In the genomic region with DNA sequence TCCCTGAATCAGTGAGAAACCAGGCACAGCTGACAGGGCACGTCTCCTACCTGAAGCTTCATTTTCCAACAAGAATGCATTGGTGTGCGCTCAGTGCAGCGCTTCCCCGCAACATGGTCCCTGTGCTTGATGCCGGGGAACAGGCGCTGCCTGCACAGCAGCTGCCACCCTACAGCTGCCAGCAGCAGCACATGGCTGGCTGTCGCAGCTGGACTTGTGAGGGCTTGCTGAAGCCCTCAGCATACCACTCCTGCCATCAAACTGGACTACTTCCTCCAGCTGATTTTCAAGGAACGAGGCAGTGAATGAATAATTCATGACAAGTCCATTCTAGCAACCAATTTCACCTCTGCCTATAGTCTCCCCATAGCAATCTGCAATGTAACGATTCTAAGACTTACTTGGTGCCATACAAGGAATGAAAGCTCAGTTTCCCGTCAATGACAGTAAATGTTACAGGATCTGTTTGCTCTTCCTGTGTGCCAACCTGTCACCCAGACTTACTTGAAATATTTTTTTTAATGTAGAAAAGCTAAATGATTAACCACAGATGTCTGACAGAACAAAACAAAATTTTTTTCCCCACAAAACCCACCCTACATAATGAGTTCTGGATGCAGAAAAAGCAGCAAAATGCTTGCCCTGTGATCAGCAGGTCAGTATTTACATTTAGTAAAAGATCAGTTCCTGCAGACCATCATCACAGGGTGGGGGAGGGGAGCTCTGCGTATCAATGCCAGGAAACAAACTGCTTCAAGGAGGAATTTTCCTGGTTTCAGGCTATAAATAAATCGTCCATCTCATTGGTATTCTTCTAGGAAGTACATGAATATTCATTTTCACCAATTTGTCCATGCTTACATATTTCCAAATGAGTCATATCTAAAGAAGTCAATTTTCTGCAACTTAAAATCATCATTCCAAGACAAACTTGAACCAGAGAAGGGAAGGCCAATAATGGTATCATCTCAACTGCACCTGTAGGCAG, we compare ENCODE assay signal across 15 cellular contexts.
DNase-seq lines count a peak whose midpoint lies in the region; ATAC-seq and TF ChIP-seq lines count a peak whose summit lies in the region.
"Had no signal": no experiment of that assay in that cellular context is flagged by ENCODE, and none has a peak within 500 bp of the region (broad histone marks: within the 10 kb centered on the region; RNA-seq: fewer than 3 reads in every experiment).

No MANE protein-coding gene starts in this region.

- ATAC-seq in GM18502 (IDR thresholded peaks at IDR 0.05; ENCODE audit: poor library complexity, unreplicated experiment): no peak
- ATAC-seq in stimulated activated naive CD8-positive, alpha-beta T cell treated with anti-CD3 and anti-CD28 coated beads, Interleukin-15, amount 100 ng/mL, for 72 hours: no peak

- H3K27me3 Mint-ChIP-seq in Caco-2 (ENCODE audit: insufficient read depth, unreplicated experiment): peaks cover 7% of the 10 kb centered on the region
- H3K27me3 Mint-ChIP-seq in stimulated activated naive CD8-positive, alpha-beta T cell treated with anti-CD3 and anti-CD28 coated beads, Interleukin-15, amount 100 ng/mL, for 72 hours: no peaks in the 10 kb centered on the region
- H3K27me3 Mint-ChIP-seq: activated naive CD8-positive, alpha-beta T cell treated with anti-CD3 and anti-CD28 coated beads, Interleukin-2, amount 10 ng/mL, durations not matched to agents 7 days and 5 days had no signal

- BruUV-seq in A673 (replicated peaks; lab: Mats Ljungman, UMichigan): no TSS peak
- BruUV-seq in Caco-2 (replicated peaks; lab: Mats Ljungman, UMichigan): no TSS peak

- no peaks in the 10 kb centered on the region for H3K4me1 Mint-ChIP-seq in Caco-2 (ENCODE audit: low read depth, unreplicated experiment)
- peaks cover 23% of the 10 kb centered on the region for H3K4me1 Mint-ChIP-seq in stimulated activated naive CD8-positive, alpha-beta T cell treated with anti-CD3 and anti-CD28 coated beads, Interleukin-15, amount 100 ng/mL, for 72 hours

- H3K36me3 ChIP-seq in A673 (ENCODE audit: insufficient read depth, low read length, poor library complexity, severe bottlenecking) (no peaks in the 10 kb centered on the region), H7 (replicated peaks; ENCODE audit: control insufficient read depth, insufficient read depth, low read length) (no peaks in the 10 kb centered on the region), Caco-2 (ENCODE audit: control insufficient read depth, insufficient read depth, low read length) (no peaks in the 10 kb centered on the region)
- H3K36me3 ChIP-seq: BLaER1 had no signal

- H3K27me3 ChIP-seq in A673 (replicated peaks; ENCODE audit: insufficient read depth, low read depth, low read length, poor library complexity) (peaks cover 9% of the 10 kb centered on the region), H7 (ENCODE audit: control insufficient read depth, insufficient read depth, low read length) (no peaks in the 10 kb centered on the region), Caco-2 (replicated peaks; ENCODE audit: control insufficient read depth, insufficient read depth, low read length) (no peaks in the 10 kb centered on the region)
- H3K27me3 ChIP-seq: BLaER1 had no signal

- DNase-seq in A673 (ENCODE audit: low spot score) (peak; percentile 15), H7 (peak; percentile 27), amygdala (lab: John Stamatoyannopoulos, UW) (peak in 48 of 56 donors; percentile 4 to 83 (median 32)), kidney tubule cell (ENCODE audit: low spot score) (peak; percentile 37), Caco-2 (no peak)
- DNase-seq in activated naive CD4-positive, alpha-beta T cell (lab: John Stamatoyannopoulos, UW): no peak
- DNase-seq in stimulated activated naive CD8-positive, alpha-beta T cell treated with anti-CD3 and anti-CD28 coated beads, Interleukin-15, amount 100 ng/mL, for 72 hours: no peak
- DNase-seq: activated CD4-positive, alpha-beta T cell treated with anti-CD3 and anti-CD28 coated beads, Interleukin-2, amount 50 U/mL, for 1 hour; activated naive CD8-positive, alpha-beta T cell treated with anti-CD3 and anti-CD28 coated beads, Interleukin-2, amount 10 ng/mL, durations not matched to agents 7 days and 5 days; erythroblast; KBM-7; stimulated activated naive CD4-positive, alpha-beta T cell treated with Interleukin-2 at 50 U/mL for 16 hours had no signal

- TF ChIP-seq CTCF in A673 (conservative IDR thresholded peaks at IDR 0.05; ENCODE audit: low read depth, low read length) (no peak), Caco-2 (IDR thresholded peaks at IDR 0.05; ENCODE audit: insufficient read depth in 1 of 2, low read depth in 1 of 2, low read length in 1 of 2, severe bottlenecking in 1 of 2, unreplicated experiment in 1 of 2) (no peak)

- H3K4me1 ChIP-seq in A673 (ENCODE audit: insufficient read depth, low read length, poor library complexity, severe bottlenecking): peaks cover 7% of the 10 kb centered on the region
- no peaks in the 10 kb centered on the region for H3K4me1 ChIP-seq in Caco-2
- H3K4me1 ChIP-seq: BLaER1 had no signal

- intact Hi-C loops in A673 (cut with micrococcal nuclease; ENCODE audit: unreplicated experiment) (no loop called here), Caco-2 (cut with micrococcal nuclease; ENCODE audit: unreplicated experiment) (no loop called here)

- H3K9me3 ChIP-seq in A673 (ENCODE audit: low read depth, low read length, poor library complexity, severe bottlenecking) (no peaks in the 10 kb centered on the region), Caco-2 (no peaks in the 10 kb centered on the region)

- H3K36me3 Mint-ChIP-seq in Caco-2 (ENCODE audit: insufficient read depth, unreplicated experiment): no peaks in the 10 kb centered on the region
- H3K36me3 Mint-ChIP-seq: activated naive CD8-positive, alpha-beta T cell treated with anti-CD3 and anti-CD28 coated beads, Interleukin-2, amount 10 ng/mL, durations not matched to agents 7 days and 5 days had no signal

- no peak overlapping the region for H3K4me3 Mint-ChIP-seq in Caco-2 (ENCODE audit: unreplicated experiment)
- no peak overlapping the region for H3K4me3 Mint-ChIP-seq in stimulated activated naive CD8-positive, alpha-beta T cell treated with anti-CD3 and anti-CD28 coated beads, Interleukin-15, amount 100 ng/mL, for 72 hours
- H3K4me3 Mint-ChIP-seq: activated naive CD8-positive, alpha-beta T cell treated with anti-CD3 and anti-CD28 coated beads, Interleukin-2, amount 10 ng/mL, durations not matched to agents 7 days and 5 days had no signal

- H3K9me3 Mint-ChIP-seq in Caco-2 (ENCODE audit: unreplicated experiment): no peaks in the 10 kb centered on the region
- H3K9me3 Mint-ChIP-seq in stimulated activated naive CD8-positive, alpha-beta T cell treated with anti-CD3 and anti-CD28 coated beads, Interleukin-15, amount 100 ng/mL, for 72 hours: no peaks in the 10 kb centered on the region
- H3K9me3 Mint-ChIP-seq: activated naive CD8-positive, alpha-beta T cell treated with anti-CD3 and anti-CD28 coated beads, Interleukin-2, amount 10 ng/mL, durations not matched to agents 7 days and 5 days had no signal

- H3K27ac ChIP-seq in A673 (ENCODE audit: low read depth, low read length, poor library complexity, severe bottlenecking): no peak overlapping the region
- H3K27ac ChIP-seq: BLaER1, skin epidermis had no signal

- POLR2A ChIA-PET in A673 (lab: Charles Lee; ENCODE audit: low non-redundant PET) (no interaction called here), Caco-2 (lab: Charles Lee) (no interaction called here)

- H3K4me3 ChIP-seq in A673 (ENCODE audit: low read depth, low read length, poor library complexity, severe bottlenecking) (no peak overlapping the region), H7 (ENCODE audit: insufficient read depth, low read depth, low read length) (no peak overlapping the region), Caco-2 (ENCODE audit: low read depth, low read length) (no peak overlapping the region)
- H3K4me3 ChIP-seq: BLaER1, skin epidermis had no signal

- CTCF ChIA-PET in A673 (lab: Charles Lee): no interaction called here
- CTCF ChIA-PET in Caco-2 (lab: Charles Lee): no interaction called here

- no peak overlapping the region for H3K27ac Mint-ChIP-seq in Caco-2 (ENCODE audit: unreplicated experiment)
- no peak overlapping the region for H3K27ac Mint-ChIP-seq in stimulated activated naive CD8-positive, alpha-beta T cell treated with anti-CD3 and anti-CD28 coated beads, Interleukin-15, amount 100 ng/mL, for 72 hours
- H3K27ac Mint-ChIP-seq: activated naive CD8-positive, alpha-beta T cell treated with anti-CD3 and anti-CD28 coated beads, Interleukin-2, amount 10 ng/mL, durations not matched to agents 7 days and 5 days had no signal

Comparison
In these comparisons a context has a peak if more than half of its experiments do, and no peak if none do; other contexts are left out.
1. DNase-seq: peak in A673 (single experiment), H7 (single experiment), amygdala (48 of 56) and kidney tubule cell (single experiment); none in Caco-2 (0 of 2), activated naive CD4-positive, alpha-beta T cell (0 of 4) and stimulated activated naive CD8-positive, alpha-beta T cell treated with anti-CD3 and anti-CD28 coated beads, Interleukin-15, amount 100 ng/mL, for 72 hours (0 of 2).